12 cellular contexts compared by ENCODE assay signal in the genomic region with DNA sequence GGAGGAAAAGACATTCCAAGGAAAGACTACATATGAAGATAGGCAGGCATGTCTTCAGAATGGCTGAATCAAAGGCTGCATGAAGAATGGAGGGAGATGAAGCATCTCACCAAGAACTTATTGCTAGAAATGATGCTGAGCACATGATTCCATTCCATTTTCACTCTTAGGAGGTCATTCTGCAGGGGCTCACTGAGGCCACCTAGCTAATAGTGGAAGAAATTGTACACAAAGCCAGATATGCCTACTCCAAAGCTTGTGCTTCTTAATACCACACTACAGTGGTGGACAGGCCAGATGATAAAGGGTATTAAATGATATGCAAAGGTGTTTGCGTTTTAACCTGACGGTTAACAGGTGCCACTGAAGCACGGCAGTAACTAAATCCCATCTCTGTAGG. TPM values are rescaled to one million over a fixed set of nuclear protein-coding genes. Genes with fewer than 3 reads are reported as not detected.
A peak's percentile ranks its signal among the peaks of the same experiment; 100 is the strongest.
DNase-seq lines count a peak whose midpoint lies in the region; ATAC-seq and TF ChIP-seq lines count a peak whose summit lies in the region.
"Had no signal": no experiment of that assay in that cellular context is flagged by ENCODE, and none has a peak within 500 bp of the region (broad histone marks: within the 10 kb centered on the region; RNA-seq: fewer than 3 reads in every experiment).

No MANE protein-coding gene starts in this region.

- H3K9me3 ChIP-seq in BE2C (no peaks in the 10 kb centered on the region), H9 (ENCODE audit: control insufficient read depth, low read depth, low read length) (no peaks in the 10 kb centered on the region), right cardiac atrium (ENCODE audit: control insufficient read depth, low read length) (no peaks in the 10 kb centered on the region), MG63 (no peaks in the 10 kb centered on the region)

- ATAC-seq in right cardiac atrium: no peak
- no peak for ATAC-seq in GM18519 (IDR thresholded peaks at IDR 0.05; ENCODE audit: low FRiP score, unreplicated experiment)
- no peak for ATAC-seq in GM19035 (IDR thresholded peaks at IDR 0.05; ENCODE audit: unreplicated experiment)

- H3K14ac ChIP-seq in H9 (ENCODE audit: insufficient read depth, low read length): no peak overlapping the region

- peaks cover 14 to 51% (median 40%) of the 10 kb centered on the region in 3 experiments for H3K36me3 Mint-ChIP-seq in H9 (ENCODE audit: insufficient read depth in 1 of 3, low read depth in 3 of 3)

- TF ChIP-seq CTCF in BE2C (IDR thresholded peaks at IDR 0.05; ENCODE audit: low read depth, low read length) (peak; percentile 55), H9 (conservative IDR thresholded peaks at IDR 0.05) (peak; percentile 43), VCaP (conservative IDR thresholded peaks at IDR 0.05) (peak; percentile 57)

- no peak overlapping the region for H2BK12ac ChIP-seq in H9 (ENCODE audit: insufficient read length, low read depth, low read length)

- no peak overlapping the region for H3K27ac ChIP-seq in H9 (ENCODE audit: insufficient read length, low read depth, low read length)
- H3K27ac ChIP-seq in VCaP: no peak overlapping the region
- H3K27ac ChIP-seq in right cardiac atrium (ENCODE audit: low read length): peak overlapping the region; percentile 27

- H3K9ac ChIP-seq in H9 (ENCODE audit: extremely low read depth, insufficient read length, low read length): no peak overlapping the region

- H3K4me1 ChIP-seq in BE2C (no peaks in the 10 kb centered on the region), H9 (ENCODE audit: insufficient read depth, low read length) (no peaks in the 10 kb centered on the region), right cardiac atrium (ENCODE audit: control insufficient read depth, insufficient read depth, low read length) (peaks cover 13% of the 10 kb centered on the region)

- intact Hi-C loops in right cardiac atrium (cut with DNase I): no loop called here

- H3K27me3 ChIP-seq in BE2C (no peaks in the 10 kb centered on the region), H9 (ENCODE audit: insufficient read depth, low read length) (no peaks in the 10 kb centered on the region), right cardiac atrium (ENCODE audit: control insufficient read depth, insufficient read depth) (no peaks in the 10 kb centered on the region), MG63 (no peaks in the 10 kb centered on the region)

- H3K27ac Mint-ChIP-seq in H9: no peak overlapping the region

- H3K36me3 ChIP-seq in BE2C (peaks cover 42% of the 10 kb centered on the region), MG63 (peaks cover 28% of the 10 kb centered on the region)

- H2BK5ac ChIP-seq in H9 (ENCODE audit: insufficient read length, low read length): no peak overlapping the region

- H3K4me3 Mint-ChIP-seq in H9: no peak overlapping the region
- H3K4me3 Mint-ChIP-seq: central memory CD8-positive, alpha-beta T cell had no signal

- no peak overlapping the region for H4K8ac ChIP-seq in H9 (replicated peaks; ENCODE audit: insufficient read length, low read depth, low read length)

- no peaks in the 10 kb centered on the region for H3K9me3 Mint-ChIP-seq in H9
- H3K9me3 Mint-ChIP-seq: central memory CD8-positive, alpha-beta T cell had no signal

- no peak overlapping the region for H3K56ac ChIP-seq in H9 (ENCODE audit: insufficient read length, low read depth, low read length)

- H3K23me2 ChIP-seq in H9 (ENCODE audit: insufficient read length, low read depth, low read length, poor library complexity, severe bottlenecking): no peaks in the 10 kb centered on the region

- H4K20me1 ChIP-seq in H9 (ENCODE audit: control insufficient read depth, insufficient read depth, insufficient read length): no peaks in the 10 kb centered on the region

- no peak overlapping the region for H4K5ac ChIP-seq in H9 (ENCODE audit: insufficient read length, low read depth, low read length)

- H4K91ac ChIP-seq in H9 (ENCODE audit: insufficient read length, low read depth, low read length): no peak overlapping the region

- DNase-seq in BE2C: no peak
- DNase-seq in H9: no peak
- DNase-seq in right cardiac atrium: no peak
- no peak for DNase-seq in MG63
- no peak for DNase-seq in NCI-H1694 treated with DMSO at 0.1 percent for 48 hours (lab: John Stamatoyannopoulos, UW)
- DNase-seq: nucleus accumbens, SHP77 had no signal

- H2BK15ac ChIP-seq in H9 (ENCODE audit: low read depth, low read length): no peak overlapping the region

- no peak overlapping the region for H2BK120ac ChIP-seq in H9 (ENCODE audit: low read depth, low read length, poor library complexity, severe bottlenecking)

- H3K4ac ChIP-seq in H9 (ENCODE audit: low read depth, low read length): no peak overlapping the region

- no peaks in the 10 kb centered on the region for H3K79me2 ChIP-seq in H9 (ENCODE audit: insufficient read depth, low read length)

- no peak overlapping the region for H3K23ac ChIP-seq in H9 (ENCODE audit: insufficient read length, low read depth, low read length)

- no peak overlapping the region for H3K18ac ChIP-seq in H9 (ENCODE audit: insufficient read length, low read depth, low read length)

- H2AFZ ChIP-seq in H9 (ENCODE audit: low read length): no peak overlapping the region

- H2BK20ac ChIP-seq in H9 (ENCODE audit: low read depth, low read length, poor library complexity, severe bottlenecking): no peak overlapping the region

- H3T11ph ChIP-seq in H9 (ENCODE audit: low read length): no peak overlapping the region

- no CpG with 5 or more reads among the region's 3 CpGs for WGBS in H9 (ENCODE audit: extremely low coverage, insufficient read length, low lambda C conversion rate)
- WGBS in right cardiac atrium: 71% methylated on average over 3 of the region's 3 CpGs

- H3K79me1 ChIP-seq in H9 (ENCODE audit: insufficient read depth, low read depth, low read length, poor library complexity, severe bottlenecking): no peaks in the 10 kb centered on the region

- H3K4me1 Mint-ChIP-seq in H9: no peaks in the 10 kb centered on the region
- H3K4me1 Mint-ChIP-seq: central memory CD8-positive, alpha-beta T cell had no signal

- H3K27me3 Mint-ChIP-seq in H9 (ENCODE audit: low read depth): no peaks in the 10 kb centered on the region
- H3K27me3 Mint-ChIP-seq: central memory CD8-positive, alpha-beta T cell had no signal

- H3K4me3 ChIP-seq in BE2C (ENCODE audit: low read depth, low read length) (no peak overlapping the region), right cardiac atrium (ENCODE audit: low read length) (no peak overlapping the region), MG63 (no peak overlapping the region)

- H3K4me2 ChIP-seq in H9 (ENCODE audit: insufficient read depth, insufficient read length, low read length): no peak overlapping the region

- H2AK5ac ChIP-seq in H9 (ENCODE audit: insufficient read length, low read length): no peak overlapping the region

RNA-seq across cellular contexts. Expression of gene NDUFA8, which starts 14.7 kb away (rescaled TPM):
- polyA plus RNA-seq in BE2C (2012; ENCODE audit: insufficient read depth, insufficient read length, low read depth): 171 TPM
- total RNA-seq in H9 (2021) (60.7 and 65.1 TPM in 2 replicates), right cardiac atrium (100 to 1,000 TPM; 210 to 307 (median 265) TPM)
- 683 TPM for polyA plus RNA-seq in right cardiac atrium
- 44.8 and 68.0 TPM in 2 replicates for total RNA-seq in MG63 (2014; rRNA removed; shearing (Covaris generic); ENCODE audit: low replicate concordance)

RNA-seq across cellular contexts. Expression of gene MORN5, which starts 14.9 kb away (rescaled TPM):
- polyA plus RNA-seq in BE2C (2012; ENCODE audit: insufficient read depth, insufficient read length, low read depth): not detected
- total RNA-seq in H9 (2021) (not detected in 2 replicates), right cardiac atrium (not detected)
- 0.25 TPM for polyA plus RNA-seq in right cardiac atrium
- total RNA-seq in MG63 (2014; rRNA removed; shearing (Covaris generic); ENCODE audit: low replicate concordance): not detected in 2 replicates
- total RNA-seq: LHCN-M2 had no signal

RNA-seq across cellular contexts. Expression of gene TTLL11, which starts 51.7 kb away (rescaled TPM):
- 12.3 TPM for polyA plus RNA-seq in BE2C (2012; ENCODE audit: insufficient read depth, insufficient read length, low read depth)
- total RNA-seq in H9 (2021) (1.5 and 1.9 TPM in 2 replicates), right cardiac atrium (1 to 10 TPM; 3.5 to 8.6 (median 5.8) TPM)
- 3.4 TPM for polyA plus RNA-seq in right cardiac atrium
- 3.2 and 4.0 TPM in 2 replicates for total RNA-seq in MG63 (2014; rRNA removed; shearing (Covaris generic); ENCODE audit: low replicate concordance)
